In the genomic region with DNA sequence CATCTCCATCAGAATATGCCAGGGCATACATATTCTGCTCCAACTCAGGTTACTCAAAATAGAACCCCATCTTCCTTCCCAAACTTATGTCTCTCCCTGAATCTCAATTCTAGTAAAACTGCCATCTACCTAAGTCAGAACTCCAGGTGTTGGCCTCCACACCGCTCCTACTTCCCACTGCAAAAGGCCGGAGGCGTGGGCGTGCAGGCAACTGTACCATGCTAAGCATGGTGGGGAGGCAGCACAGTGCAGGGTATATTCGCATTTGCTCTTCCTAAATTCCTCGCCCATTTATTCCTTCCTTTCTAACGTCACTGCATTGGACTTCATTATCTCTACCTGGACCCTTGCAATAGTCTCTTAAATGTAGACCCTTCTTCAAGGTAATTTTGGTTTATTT, we compare ENCODE assay signal across 21 cellular contexts.
DNase-seq lines count a peak whose midpoint lies in the region; ATAC-seq and TF ChIP-seq lines count a peak whose summit lies in the region.
"Had no signal": no experiment of that assay in that cellular context is flagged by ENCODE, and none has a peak within 500 bp of the region (broad histone marks: within the 10 kb centered on the region; RNA-seq: fewer than 3 reads in every experiment).

No MANE protein-coding gene starts in this region.

- no peak for ATAC-seq in heart left ventricle
- ATAC-seq in T-helper 17 cell, result no peak
- ATAC-seq: A549 had no signal

- no peaks in the 10 kb centered on the region for H3K27me3 Mint-ChIP-seq in T-helper 17 cell
- H3K27me3 Mint-ChIP-seq: CD4-positive, alpha-beta T cell had no signal

- DNase-seq in left ventricle myocardium inferior, result no peak
- no peak for DNase-seq in heart left ventricle
- no peak for DNase-seq in T-helper 17 cell
- peak; percentile 43 for DNase-seq in mesenteric fat pad (ENCODE audit: low spot score)
- peak; percentile 2 for DNase-seq in stomach
- DNase-seq in central memory CD4-positive, alpha-beta T cell, result no peak
- DNase-seq in NCI-H748 treated with DMSO at 0.1 percent for 48 hours (lab: John Stamatoyannopoulos, UW), result no peak
- DNase-seq: 8988T; ACHN; AML-193; BE2C; CD4-positive, alpha-beta T cell; CD8-positive, alpha-beta memory T cell; DMS53; DMS79 treated with DMSO at 0.1 percent for 48 hours; GF-D8; GOT3 had no signal

- H3K4me3 ChIP-seq in left ventricle myocardium inferior (no peak overlapping the region), heart left ventricle (no peak overlapping the region), stomach (no peak overlapping the region)
- H3K4me3 ChIP-seq: A549; BLaER1 treated with 17β-estradiol and CSF1 and Interleukin-3, amounts not matched to agents 10 nM and 100 nM; HAP-1 had no signal

- intact Hi-C loops in left ventricle myocardium inferior (cut with micrococcal nuclease), result no loop called here
- intact Hi-C loops in heart left ventricle (cut with DNase I), result no loop called here
- intact Hi-C loops in stomach (cut with DNase I; ENCODE audit: low total_unique reads), result loop anchor here (10.0 kb wide), 1 partner anchor 88 kb away; no protein-coding TSS in a partner anchor

- WGBS in heart left ventricle, 4 donors, result 94 to 95% (median 95%) methylated on average over 7 of the region's 7 CpGs
- WGBS in stomach, 5 donors, result 94 to 98% (median 97%) methylated on average over 7 of the region's 7 CpGs

- H3K4me3 Mint-ChIP-seq in T-helper 17 cell, result no peak overlapping the region
- H3K4me3 Mint-ChIP-seq: CD14-positive monocyte; CD4-positive, alpha-beta T cell; CD8-positive, alpha-beta memory T cell had no signal

- H3K36me3 ChIP-seq in left ventricle myocardium inferior (no peaks in the 10 kb centered on the region), heart left ventricle (no peaks in the 10 kb centered on the region), stomach (no peaks in the 10 kb centered on the region)
- H3K36me3 ChIP-seq: BE2C, HAP-1 had no signal

- H3K9me3 ChIP-seq in left ventricle myocardium inferior (replicated peaks) (no peaks in the 10 kb centered on the region), heart left ventricle (no peaks in the 10 kb centered on the region), T-helper 17 cell (ENCODE audit: control insufficient read depth, low read length, poor library complexity, severe bottlenecking) (no peaks in the 10 kb centered on the region), stomach (no peaks in the 10 kb centered on the region)
- H3K9me3 ChIP-seq: A549, BE2C, HAP-1 had no signal

- H3K27me3 ChIP-seq in left ventricle myocardium inferior (ENCODE audit: low read depth) (no peaks in the 10 kb centered on the region), heart left ventricle (no peaks in the 10 kb centered on the region), stomach (no peaks in the 10 kb centered on the region)
- H3K27me3 ChIP-seq: BE2C; BLaER1 treated with 17β-estradiol and CSF1 and Interleukin-3, amounts not matched to agents 10 nM and 100 nM had no signal

- peaks cover 28% of the 10 kb centered on the region for H3K4me1 Mint-ChIP-seq in T-helper 17 cell
- H3K4me1 Mint-ChIP-seq: CD14-positive monocyte had no signal

- H3K36me3 Mint-ChIP-seq in T-helper 17 cell (ENCODE audit: low read depth), result no peaks in the 10 kb centered on the region
- H3K36me3 Mint-ChIP-seq: CD14-positive monocyte had no signal

- peak overlapping the region; percentile 24 for H3K27ac Mint-ChIP-seq in T-helper 17 cell
- H3K27ac Mint-ChIP-seq: CD14-positive monocyte; CD4-positive, alpha-beta T cell had no signal

- TF ChIP-seq CTCF in left ventricle myocardium inferior (IDR thresholded peaks at IDR 0.05; ENCODE audit: borderline replicate concordance) (no peak), heart left ventricle (IDR thresholded peaks at IDR 0.05) (no peak), stomach (IDR thresholded peaks at IDR 0.05) (no peak)

- TF ChIP-seq POLR2A in heart left ventricle (IDR thresholded peaks at IDR 0.05), result no peak
- no peak for TF ChIP-seq POLR2A in stomach (IDR thresholded peaks at IDR 0.05)

- peaks cover 84% of the 10 kb centered on the region for H3K4me1 ChIP-seq in left ventricle myocardium inferior
- H3K4me1 ChIP-seq in heart left ventricle, result peaks cover 4 to 72% (median 53%) of the 10 kb centered on the region in 12 donors
- H3K4me1 ChIP-seq in stomach, result peaks cover 45 to 64% (median 52%) of the 10 kb centered on the region in 4 donors

- no peak for TF ChIP-seq EP300 in stomach (IDR thresholded peaks at IDR 0.05)

- peak overlapping the region; percentile 95 for H3K27ac ChIP-seq in left ventricle myocardium inferior (replicated peaks)
- H3K27ac ChIP-seq in heart left ventricle, result no peak overlapping the region
- H3K27ac ChIP-seq in stomach, result no peak overlapping the region
- H3K27ac ChIP-seq: A549; BLaER1 treated with 17β-estradiol and CSF1 and Interleukin-3, amounts not matched to agents 10 nM and 100 nM had no signal

Comparison
In these comparisons a context has a peak if more than half of its experiments do, and no peak if none do; other contexts are left out.
1. DNase-seq: peak in mesenteric fat pad (single experiment) and stomach (single experiment); none in left ventricle myocardium inferior (single experiment), heart left ventricle (0 of 5), T-helper 17 cell (0 of 3), central memory CD4-positive, alpha-beta T cell (single experiment) and NCI-H748 treated with DMSO at 0.1 percent for 48 hours (single experiment).